ENCODE assay signal across 26 cellular contexts in the genomic region with DNA sequence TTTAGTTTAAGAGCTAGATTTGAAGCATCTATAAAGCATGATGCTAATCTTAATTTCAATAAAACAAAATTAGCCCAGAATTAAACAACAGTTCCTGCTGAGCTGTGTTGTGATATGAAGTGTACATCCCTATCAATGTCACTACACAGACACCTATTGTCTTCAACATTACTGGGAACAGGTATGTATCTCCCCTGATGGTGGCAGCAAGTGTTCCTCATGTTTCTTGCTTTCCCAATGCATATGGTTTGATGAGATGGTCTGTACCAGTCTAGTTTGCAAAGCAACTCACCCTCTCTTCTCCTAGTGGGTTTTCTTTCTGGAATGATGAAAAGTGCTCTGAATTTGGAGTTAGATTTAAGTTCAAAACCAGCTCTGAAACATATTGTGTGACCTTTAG. TPM values are rescaled to one million over a fixed set of nuclear protein-coding genes. Genes with fewer than 3 reads are reported as not detected.
DNase-seq lines count a peak whose midpoint lies in the region; ATAC-seq, FAIRE-seq and TF ChIP-seq lines count a peak whose summit lies in the region.
"Had no signal": no experiment of that assay in that cellular context is flagged by ENCODE, and none has a peak within 500 bp of the region (broad histone marks: within the 10 kb centered on the region; RNA-seq: fewer than 3 reads in every experiment).

No MANE protein-coding gene starts in this region.

- no peak overlapping the region for H2AK5ac ChIP-seq in mesenchymal stem cell (ENCODE audit: low read length, severe bottlenecking)

- no peak overlapping the region for H2BK15ac ChIP-seq in mesenchymal stem cell (ENCODE audit: low read depth, poor library complexity, severe bottlenecking)

- peaks cover 2% of the 10 kb centered on the region; the same call in 1 of the 2 replicates for H3K4me1 ChIP-seq in PC-3 (ENCODE audit: insufficient read depth, low read length)
- no peaks in the 10 kb centered on the region for H3K4me1 ChIP-seq in mesenchymal stem cell (ENCODE audit: control insufficient read depth, insufficient read depth, low read depth, low read length)
- H3K4me1 ChIP-seq: parathyroid adenoma, SJCRH30, tibial nerve had no signal

- H3F3A ChIP-seq in PC-3 (ENCODE audit: low read length, unreplicated experiment): no peaks in the 10 kb centered on the region

- CTCF ChIA-PET in PC-3 (lab: Charles Lee): no interaction called here
- CTCF ChIA-PET in activated CD4-positive, alpha-beta T cell treated with anti-CD3 and anti-CD28 coated beads for 36 hours (lab: Charles Lee): interaction anchor here (0.7 to 1.3 kb wide), 3 partner anchors 10 to 262 kb away, joined by 3 to 6 read pairs (median 4); no protein-coding TSS in a partner anchor

- H3K9me2 ChIP-seq in PC-3 (replicated peaks; ENCODE audit: low read length): no peaks in the 10 kb centered on the region

- no peak for TF ChIP-seq CTCF in PC-3 (conservative IDR thresholded peaks at IDR 0.05; ENCODE audit: low read depth, low read length)

- H3K4me3 ChIP-seq in PC-3 (ENCODE audit: low read length) (no peak overlapping the region), mesenchymal stem cell (ENCODE audit: insufficient read depth in 1 of 2, low read depth in 1 of 2, low read length in 2 of 2) (no peak overlapping the region)
- H3K4me3 ChIP-seq: SJCRH30, tibial nerve had no signal

- H3K27me3 ChIP-seq in PC-3 (ENCODE audit: low read length) (no peaks in the 10 kb centered on the region), mesenchymal stem cell (ENCODE audit: control insufficient read depth in 1 of 2, insufficient read depth in 1 of 2, low read length in 2 of 2) (no peaks in the 10 kb centered on the region)
- H3K27me3 ChIP-seq: SJCRH30, tibial nerve had no signal

- H2AFZ ChIP-seq in PC-3 (ENCODE audit: low read length) (no peak overlapping the region), mesenchymal stem cell (ENCODE audit: low read depth, low read length) (no peak overlapping the region)
- H2AFZ ChIP-seq: parathyroid adenoma had no signal

- no peak overlapping the region for H3K4me3 Mint-ChIP-seq in activated CD4-positive, alpha-beta T cell treated with anti-CD3 and anti-CD28 coated beads for 36 hours
- H3K4me3 Mint-ChIP-seq: activated CD4-positive, alpha-beta memory T cell treated with anti-CD3 and anti-CD28 coated beads for 36 hours; CD4-positive, alpha-beta memory T cell; memory B cell; natural killer cell treated with Interleukin-12 subunit alpha and Interleukin-12 subunit beta and Interleukin-15 and Interleukin-18, amount 100 ng/mL, for 72 hours; stimulated activated naive CD8-positive, alpha-beta T cell treated with anti-CD3 and anti-CD28 coated beads, Interleukin-15, Interleukin-2, amounts not matched to agents 100 ng/mL and 50 ng/mL, for 24 hours; T-helper 1 cell treated with Interleukin-12 subunit alpha and Interleukin-12 subunit beta and Interleukin-4 antibody, amounts not matched to agents 30 μg/mL and 1 μg/mL, for 36 hours; WTC11 had no signal

- H4K91ac ChIP-seq in mesenchymal stem cell (ENCODE audit: low read length): no peak overlapping the region

- FAIRE-seq in GM12892 (lab: Jason Lieb, UNC): peak; percentile 69

- H3K9ac ChIP-seq in PC-3 (ENCODE audit: low read length): no peak overlapping the region
- H3K9ac ChIP-seq in mesenchymal stem cell (ENCODE audit: low read length): no peak overlapping the region
- H3K9ac ChIP-seq: parathyroid adenoma had no signal

- no peaks in the 10 kb centered on the region for H4K20me1 ChIP-seq in PC-3 (ENCODE audit: low read length)

- no peak overlapping the region for H3K18ac ChIP-seq in mesenchymal stem cell (ENCODE audit: low read depth in 1 of 2, low read length in 2 of 2)

- no peak overlapping the region for H2BK120ac ChIP-seq in mesenchymal stem cell (ENCODE audit: low read depth, low read length)

- TF ChIP-seq POLR2A in GM12892 (IDR thresholded peaks at IDR 0.05; ENCODE audit: low read depth, low read length): no peak

- no peak overlapping the region for H4K8ac ChIP-seq in mesenchymal stem cell (ENCODE audit: low read length)

- H3K4me2 ChIP-seq in PC-3 (ENCODE audit: low read length) (no peak overlapping the region), mesenchymal stem cell (ENCODE audit: low read length, poor library complexity, severe bottlenecking) (no peak overlapping the region)

- H3K36me3 Mint-ChIP-seq in activated CD4-positive, alpha-beta T cell treated with anti-CD3 and anti-CD28 coated beads for 36 hours (ENCODE audit: low read depth): no peaks in the 10 kb centered on the region
- H3K36me3 Mint-ChIP-seq: activated CD4-positive, alpha-beta memory T cell treated with anti-CD3 and anti-CD28 coated beads for 36 hours; CD4-positive, alpha-beta memory T cell; memory B cell; natural killer cell treated with Interleukin-12 subunit alpha and Interleukin-12 subunit beta and Interleukin-15 and Interleukin-18, amount 100 ng/mL, for 72 hours had no signal

- POLR2A ChIA-PET in PC-3 (lab: Charles Lee; ENCODE audit: unreplicated experiment): no interaction called here
- POLR2A ChIA-PET in activated CD4-positive, alpha-beta T cell treated with anti-CD3 and anti-CD28 coated beads for 36 hours (lab: Charles Lee): no interaction called here

- BruUV-seq in PC-3 (replicated peaks; lab: Mats Ljungman, UMichigan): no TSS peak

- H3K23ac ChIP-seq in mesenchymal stem cell (ENCODE audit: low read length in 2 of 2): no peak overlapping the region

- H3K79me2 ChIP-seq in PC-3 (ENCODE audit: low read length): no peaks in the 10 kb centered on the region
- H3K79me2 ChIP-seq: parathyroid adenoma had no signal

- H3K14ac ChIP-seq in mesenchymal stem cell (ENCODE audit: low read length in 2 of 2): no peak overlapping the region

- H3K27ac ChIP-seq in PC-3 (ENCODE audit: low read length) (no peak overlapping the region), mesenchymal stem cell (ENCODE audit: low read length, poor library complexity, severe bottlenecking) (no peak overlapping the region)
- H3K27ac ChIP-seq: parathyroid adenoma, SJCRH30, tibial nerve had no signal

- H2BK5ac ChIP-seq in mesenchymal stem cell (ENCODE audit: low read depth, low read length, poor library complexity, severe bottlenecking): no peak overlapping the region

- no peaks in the 10 kb centered on the region for H3K36me3 ChIP-seq in PC-3 (ENCODE audit: low read depth, low read length)
- no peaks in the 10 kb centered on the region for H3K36me3 ChIP-seq in mesenchymal stem cell (ENCODE audit: control insufficient read depth in 1 of 2, insufficient read depth in 2 of 2, low read depth in 1 of 2, low read length in 2 of 2)
- H3K36me3 ChIP-seq: tibial nerve had no signal

- intact Hi-C loops in PC-3 (cut with micrococcal nuclease): no loop called here
- intact Hi-C loops in activated CD4-positive, alpha-beta T cell treated with anti-CD3 and anti-CD28 coated beads for 36 hours (cut with DNase I, micrococcal nuclease): no loop called here

- H3K27me3 Mint-ChIP-seq in activated CD4-positive, alpha-beta T cell treated with anti-CD3 and anti-CD28 coated beads for 36 hours: peaks cover 26% of the 10 kb centered on the region

- H3K9me3 Mint-ChIP-seq in activated CD4-positive, alpha-beta T cell treated with anti-CD3 and anti-CD28 coated beads for 36 hours (ENCODE audit: low read depth): no peaks in the 10 kb centered on the region
- H3K9me3 Mint-ChIP-seq: activated CD4-positive, alpha-beta memory T cell treated with anti-CD3 and anti-CD28 coated beads for 36 hours; CD4-positive, alpha-beta memory T cell; memory B cell; stimulated activated naive CD8-positive, alpha-beta T cell treated with anti-CD3 and anti-CD28 coated beads, Interleukin-15, Interleukin-2, amounts not matched to agents 100 ng/mL and 50 ng/mL, for 24 hours; T-helper 1 cell treated with Interleukin-12 subunit alpha and Interleukin-12 subunit beta and Interleukin-4 antibody, amounts not matched to agents 30 μg/mL and 1 μg/mL, for 36 hours; WTC11 had no signal

- DNase-seq in COLO668 (lab: John Stamatoyannopoulos, UW; ENCODE audit: unreplicated experiment) (peak; percentile 4), GM12892 (ENCODE audit: insufficient read length) (no peak), PC-3 (peak; percentile 5), mesenchymal stem cell (no peak), D341Med (ENCODE audit: low spot score) (no peak)
- no peak for DNase-seq in activated CD4-positive, alpha-beta T cell treated with anti-CD3 and anti-CD28 coated beads for 36 hours
- DNase-seq: activated CD4-positive, alpha-beta memory T cell treated with anti-CD3 and anti-CD28 coated beads for 36 hours; activated naive CD4-positive, alpha-beta T cell; activated T-cell treated with anti-CD3 and anti-CD28 coated beads for 4 hours; amygdala; caudate nucleus; CD4-positive, alpha-beta memory T cell; NCI-H2029; NCI-H446 treated with DMSO at 0.1 percent for 48 hours; SJCRH30; stimulated activated CD4-positive, alpha-beta T cell treated with anti-CD3 and anti-CD28 coated beads, Interleukin-1b, Interleukin-23, amount 100 ng/mL, for 48 hours had no signal

- H2BK12ac ChIP-seq in mesenchymal stem cell (ENCODE audit: low read length in 2 of 2): no peak overlapping the region

- H3K9me3 ChIP-seq in PC-3 (ENCODE audit: low read length): no peaks in the 10 kb centered on the region
- H3K9me3 ChIP-seq in mesenchymal stem cell (ENCODE audit: control insufficient read depth, low read length): no peaks in the 10 kb centered on the region
- H3K9me3 ChIP-seq: SJCRH30, tibial nerve had no signal

- no peak overlapping the region for H3K4ac ChIP-seq in mesenchymal stem cell (ENCODE audit: low read depth in 1 of 2, low read length in 2 of 2)

- H3K4me1 Mint-ChIP-seq in activated CD4-positive, alpha-beta T cell treated with anti-CD3 and anti-CD28 coated beads for 36 hours: no peaks in the 10 kb centered on the region
- H3K4me1 Mint-ChIP-seq: CD4-positive, alpha-beta memory T cell; memory B cell had no signal

- H3K79me1 ChIP-seq in mesenchymal stem cell (replicated peaks; ENCODE audit: low read length, poor library complexity, severe bottlenecking): no peaks in the 10 kb centered on the region

- ATAC-seq in HG02798 (IDR thresholded peaks at IDR 0.05; ENCODE audit: poor library complexity, unreplicated experiment) (peak; percentile 53), PC-3 (peak; percentile 78), HG03175 (IDR thresholded peaks at IDR 0.05; ENCODE audit: unreplicated experiment) (no peak)
- no peak for ATAC-seq in activated CD4-positive, alpha-beta T cell treated with anti-CD3 and anti-CD28 coated beads for 36 hours
- ATAC-seq: natural killer cell treated with Interleukin-12 subunit alpha and Interleukin-12 subunit beta and Interleukin-15 and Interleukin-18, amount 100 ng/mL, for 72 hours; WTC11 had no signal

- no peak overlapping the region for H3K27ac Mint-ChIP-seq in activated CD4-positive, alpha-beta T cell treated with anti-CD3 and anti-CD28 coated beads for 36 hours
- H3K27ac Mint-ChIP-seq: activated CD4-positive, alpha-beta memory T cell treated with anti-CD3 and anti-CD28 coated beads for 36 hours; CD4-positive, alpha-beta memory T cell; memory B cell; natural killer cell treated with Interleukin-12 subunit alpha and Interleukin-12 subunit beta and Interleukin-15 and Interleukin-18, amount 100 ng/mL, for 72 hours; stimulated activated naive CD8-positive, alpha-beta T cell treated with anti-CD3 and anti-CD28 coated beads, Interleukin-15, Interleukin-2, amounts not matched to agents 100 ng/mL and 50 ng/mL, for 24 hours; T-helper 1 cell treated with Interleukin-12 subunit alpha and Interleukin-12 subunit beta and Interleukin-4 antibody, amounts not matched to agents 30 μg/mL and 1 μg/mL, for 36 hours; WTC11 had no signal

RNA-seq across cellular contexts. Expression of gene TSPAN12, which starts 38.1 kb away (rescaled TPM):
- polyA plus RNA-seq in GM12892 (2012; ENCODE audit: missing spikeins): 8.9 TPM
- 7.2 and 8.3 TPM in 2 replicates for total RNA-seq in PC-3 (2014; rRNA removed)
- 22.9 TPM for polyA plus RNA-seq in mesenchymal stem cell (2013, experiment 1 of 2)
- polyA plus RNA-seq in mesenchymal stem cell (2013, experiment 2 of 2): 25.0 TPM
- not detected for total RNA-seq in activated CD4-positive, alpha-beta T cell treated with anti-CD3 and anti-CD28 coated beads for 36 hours
- total RNA-seq: activated CD4-positive, alpha-beta memory T cell treated with anti-CD3 and anti-CD28 coated beads for 36 hours; CD4-positive, alpha-beta memory T cell; MCF 10A; natural killer cell treated with Interleukin-12 subunit alpha and Interleukin-12 subunit beta and Interleukin-15 and Interleukin-18, amount 100 ng/mL, for 72 hours had no signal
- polyA plus RNA-seq: CD4-positive, alpha-beta memory T cell had no signal

Comparison
In these comparisons a context has a peak if more than half of its experiments do, and no peak if none do; other contexts are left out.
1. DNase-seq: peak in COLO668 (single experiment) and PC-3 (single experiment); none in GM12892 (single experiment), mesenchymal stem cell (single experiment), activated CD4-positive, alpha-beta T cell treated with anti-CD3 and anti-CD28 coated beads for 36 hours (single experiment) and D341Med (single experiment).
2. ATAC-seq: peak in HG02798 (single experiment) and PC-3 (single experiment); none in activated CD4-positive, alpha-beta T cell treated with anti-CD3 and anti-CD28 coated beads for 36 hours (single experiment) and HG03175 (single experiment).